ENCODE assay signal across 26 cellular contexts in the genomic region with DNA sequence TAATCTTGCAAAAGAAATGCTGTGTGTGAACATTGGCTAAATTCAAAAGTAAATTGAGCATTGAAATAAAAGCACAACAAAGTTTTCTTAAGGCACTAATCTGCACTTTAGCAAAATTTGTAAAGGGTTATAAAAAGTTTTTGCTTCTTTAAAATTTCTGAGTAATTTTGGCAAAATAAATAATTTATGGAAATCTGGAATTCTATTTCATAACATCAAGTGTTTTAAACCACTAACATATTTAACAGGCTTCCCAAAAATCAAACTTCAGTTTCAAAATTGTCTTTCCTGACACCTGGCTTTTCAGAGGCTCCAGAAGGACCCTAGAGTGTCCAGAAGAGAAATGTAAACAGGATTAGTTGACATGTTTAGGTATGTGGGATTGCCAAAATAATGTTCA.
"Had no signal": no experiment of that assay in that cellular context is flagged by ENCODE, and none has a peak within 500 bp of the region (broad histone marks: within the 10 kb centered on the region; RNA-seq: fewer than 3 reads in every experiment).

No MANE protein-coding gene starts in this region.

- H3K9me3 ChIP-seq: colonic mucosa, esophagus squamous epithelium, gastrocnemius medialis had no signal

- ATAC-seq: effector memory CD8-positive, alpha-beta T cell; esophagus mucosa; gastrocnemius medialis; heart right ventricle; left cardiac atrium; left lung; left ventricle myocardium superior; lower lobe of right lung; mucosa of descending colon had no signal

- H3K4me1 ChIP-seq: colonic mucosa had no signal

- H3K4me3 ChIP-seq: colonic mucosa, esophagus squamous epithelium, gastrocnemius medialis, heart right ventricle, left lung, lower lobe of right lung, mucosa of descending colon had no signal

- H3K27ac ChIP-seq: colonic mucosa, epithelial cell of prostate, esophagus squamous epithelium, gastrocnemius medialis, heart right ventricle, left lung, lower lobe of right lung had no signal

- H3K27me3 ChIP-seq: colonic mucosa, esophagus squamous epithelium, gastrocnemius medialis, heart right ventricle, left lung had no signal

- FAIRE-seq: endometrium, islet of Langerhans, keratinocyte had no signal

- H3K36me3 ChIP-seq: colonic mucosa, esophagus squamous epithelium, gastrocnemius medialis, heart right ventricle, left lung, lower lobe of right lung had no signal

- DNase-seq: colonic mucosa; cortex of kidney; effector CD8-positive, alpha-beta T cell; effector memory CD8-positive, alpha-beta T cell; endodermal cell; erythroblast; esophagus squamous epithelium; foreskin fibroblast; foreskin melanocyte; gastrocnemius medialis; glutamatergic neuron; head of caudate nucleus; heart right ventricle; hippocampal formation; left cardiac atrium; left lung; left ventricle myocardium superior; lower lobe of right lung; mesenchymal stem cell; mucosa of descending colon; naive B cell had no signal
